In genomic region chr14:64758025-64758521, GRCh38 we compare ENCODE assay signal across 1 cellular context.
TF ChIP-seq lines count a peak whose summit lies in the region.

No MANE protein-coding gene starts in this region.

TF ChIP-seq in H1, 55 proteins besides CTCF, POLR2A, EP300 and RAD21 (continued from another document):
- no peak for TF ChIP-seq MAX (IDR thresholded peaks at IDR 0.05)
- no peak for TF ChIP-seq KDM4A (IDR thresholded peaks at IDR 0.05; ENCODE audit: low read depth, low read length, severe bottlenecking)
- no peak for TF ChIP-seq SP4 (IDR thresholded peaks at IDR 0.05; ENCODE audit: low read length)
